22 cellular contexts compared by ENCODE assay signal in genomic region chr15:97750071-97750470, GRCh38.
DNase-seq lines count a peak whose midpoint lies in the region; ATAC-seq and TF ChIP-seq lines count a peak whose summit lies in the region.
"Had no signal": no experiment of that assay in that cellular context is flagged by ENCODE, and none has a peak within 500 bp of the region (broad histone marks: within the 10 kb centered on the region; RNA-seq: fewer than 3 reads in every experiment).

No MANE protein-coding gene starts in this region.

- H3K9me3 Mint-ChIP-seq in neural crest cell = no peaks in the 10 kb centered on the region
- H3K9me3 Mint-ChIP-seq: CD14-positive monocyte; CD8-positive, alpha-beta memory T cell had no signal

- no peaks in the 10 kb centered on the region for H3K27me3 Mint-ChIP-seq in neural crest cell (ENCODE audit: low read depth)
- H3K27me3 Mint-ChIP-seq: CD4-positive, alpha-beta memory T cell; CD4-positive, CD25-positive, alpha-beta regulatory T cell; CD8-positive, alpha-beta memory T cell had no signal

- H3K27ac Mint-ChIP-seq in neural crest cell (ENCODE audit: unreplicated experiment) = peak overlapping the region; percentile 75
- H3K27ac Mint-ChIP-seq: CD14-positive monocyte; CD4-positive, alpha-beta memory T cell; CD4-positive, CD25-positive, alpha-beta regulatory T cell; CD8-positive, alpha-beta memory T cell had no signal

- H3K36me3 Mint-ChIP-seq in neural crest cell (ENCODE audit: low read depth) = no peaks in the 10 kb centered on the region
- H3K36me3 Mint-ChIP-seq: CD14-positive monocyte; CD4-positive, alpha-beta memory T cell; CD4-positive, CD25-positive, alpha-beta regulatory T cell; CD8-positive, alpha-beta memory T cell had no signal

- no peaks in the 10 kb centered on the region for H3K27me3 ChIP-seq in parathyroid adenoma (ENCODE audit: control insufficient read depth, insufficient read depth, low read length)

- no peak overlapping the region for H3K4me2 ChIP-seq in parathyroid adenoma (ENCODE audit: low read length)
- H3K4me2 ChIP-seq: BLaER1 had no signal

- TF ChIP-seq CTCF in neural crest cell (conservative IDR thresholded peaks at IDR 0.05) = no peak
- TF ChIP-seq CTCF in parathyroid adenoma (IDR thresholded peaks at IDR 0.05) = no peak

- no peaks in the 10 kb centered on the region for H3K36me3 ChIP-seq in parathyroid adenoma (ENCODE audit: control insufficient read depth, insufficient read depth, low read length)
- H3K36me3 ChIP-seq: BE2C, BLaER1 had no signal

- no peaks in the 10 kb centered on the region for H3K9me3 ChIP-seq in parathyroid adenoma (ENCODE audit: control insufficient read depth, low read length)
- H3K9me3 ChIP-seq: BE2C, BLaER1 had no signal

- no peak overlapping the region for H3K9ac ChIP-seq in parathyroid adenoma
- H3K9ac ChIP-seq: BLaER1 had no signal

- DNase-seq in neural crest cell (ENCODE audit: low read depth, low spot score) = no peak
- DNase-seq in activated CD8-positive, alpha-beta memory T cell treated with anti-CD3 and anti-CD28 coated beads for 24 hours = no peak
- DNase-seq: 8988T; ACHN; BE2C; C1 segment of cervical spinal cord; CD4-positive, alpha-beta memory T cell; CD4-positive, CD25-positive, alpha-beta regulatory T cell; CD8-positive, alpha-beta memory T cell; COR-L47; DMS 273 treated with DMSO at 0.1 percent for 48 hours; DMS153; DMS53; DMS79; EL; GDM1 had no signal

- ATAC-seq in GM21529 (IDR thresholded peaks at IDR 0.05; ENCODE audit: unreplicated experiment) (no peak), HG03095 (IDR thresholded peaks at IDR 0.05; ENCODE audit: unreplicated experiment) (no peak)
- ATAC-seq: GM12878 had no signal

- no peak overlapping the region for H3K4me3 Mint-ChIP-seq in neural crest cell
- H3K4me3 Mint-ChIP-seq: CD14-positive monocyte; CD4-positive, alpha-beta memory T cell; CD4-positive, CD25-positive, alpha-beta regulatory T cell; CD8-positive, alpha-beta memory T cell had no signal

- peak overlapping the region; percentile 34 for H2AFZ ChIP-seq in parathyroid adenoma

- H3K79me2 ChIP-seq in parathyroid adenoma = no peaks in the 10 kb centered on the region

- H3K4me3 ChIP-seq in parathyroid adenoma (ENCODE audit: low read depth, low read length) = no peak overlapping the region
- H3K4me3 ChIP-seq: BLaER1, GM12878 had no signal

- H3K27ac ChIP-seq in parathyroid adenoma = no peak overlapping the region
- H3K27ac ChIP-seq: BLaER1 had no signal

- peaks cover 71% of the 10 kb centered on the region for H3K4me1 Mint-ChIP-seq in neural crest cell
- H3K4me1 Mint-ChIP-seq: CD14-positive monocyte; CD4-positive, alpha-beta memory T cell; CD4-positive, CD25-positive, alpha-beta regulatory T cell; CD8-positive, alpha-beta memory T cell had no signal

- H3K4me1 ChIP-seq in parathyroid adenoma = no peaks in the 10 kb centered on the region
- H3K4me1 ChIP-seq: BE2C, BLaER1 had no signal
